In genomic region chr12:12600659-12601058, GRCh38 we compare ENCODE assay signal across 2 cellular contexts.
TF ChIP-seq lines count a peak whose summit lies in the region.

No MANE protein-coding gene starts in this region.

TF ChIP-seq in K562, 482 proteins besides CTCF, POLR2A, EP300 and RAD21 (continues in another document):
- TF ChIP-seq CXXC5 (CRISPR knock-in tag; IDR thresholded peaks at IDR 0.05) (peak; percentile 32; the same call in 1 of the 2 replicates), SMAD4 (CRISPR knock-in tag; conservative IDR thresholded peaks at IDR 0.05) (peak; percentile 38; the same call in 1 of the 2 replicates), ILK (tag; IDR thresholded peaks at IDR 0.05; ENCODE audit: borderline replicate concordance, low read depth) (no peak), CEBPB (tag; IDR thresholded peaks at IDR 0.05) (peak; percentile 83), MGA (IDR thresholded peaks at IDR 0.05) (peak; percentile 45), KDM1A (IDR thresholded peaks at IDR 0.05) (no peak), MYC (IDR thresholded peaks at IDR 0.05; ENCODE audit: low read depth, low read length) (0 out of 2 replicates have a peak, but pooled peaks have one; percentile 19), MYC (CRISPR knock-in tag; IDR thresholded peaks at IDR 0.05; ENCODE audit: borderline replicate concordance, low read depth) (no peak), L3MBTL2 (IDR thresholded peaks at IDR 0.05) (peak; percentile 39; the same call in 1 of the 2 replicates), TRIM24 (IDR thresholded peaks at IDR 0.05) (peak in 1 of 2 experiments; percentile 55; a peak in 2 of 4 replicates), NR2C1 (IDR thresholded peaks at IDR 0.05) (no peak), NR2C1 (tag; IDR thresholded peaks at IDR 0.05) (peak; percentile 69), DMBX1 (CRISPR knock-in tag; IDR thresholded peaks at IDR 0.05; ENCODE audit: borderline replicate concordance) (peak; percentile 37; the same call in 1 of the 2 replicates), KLF16 (IDR thresholded peaks at IDR 0.05) (no peak), PHF8 (IDR thresholded peaks at IDR 0.05; ENCODE audit: borderline replicate concordance, low read length) (no peak), SMARCC2 (IDR thresholded peaks at IDR 0.05; ENCODE audit: low read depth) (no peak)
- TF ChIP-seq, protein P1, sequence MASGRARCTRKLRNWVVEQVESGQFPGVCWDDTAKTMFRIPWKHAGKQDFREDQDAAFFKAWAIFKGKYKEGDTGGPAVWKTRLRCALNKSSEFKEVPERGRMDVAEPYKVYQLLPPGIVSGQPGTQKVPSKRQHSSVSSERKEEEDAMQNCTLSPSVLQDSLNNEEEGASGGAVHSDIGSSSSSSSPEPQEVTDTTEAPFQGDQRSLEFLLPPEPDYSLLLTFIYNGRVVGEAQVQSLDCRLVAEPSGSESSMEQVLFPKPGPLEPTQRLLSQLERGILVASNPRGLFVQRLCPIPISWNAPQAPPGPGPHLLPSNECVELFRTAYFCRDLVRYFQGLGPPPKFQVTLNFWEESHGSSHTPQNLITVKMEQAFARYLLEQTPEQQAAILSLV (tag; IDR thresholded peaks at IDR 0.05), result 0 out of 2 replicates have a peak, but pooled peaks have one; percentile 53

TF ChIP-seq in liver, 16 proteins besides CTCF, POLR2A, EP300 and RAD21:
- TF ChIP-seq RXRA (IDR thresholded peaks at IDR 0.05) (peak in 1 of 2 donors; percentile 16), YY1 (IDR thresholded peaks at IDR 0.05) (peak; percentile 48), ZBTB33 (IDR thresholded peaks at IDR 0.05) (no peak)
TF ChIP-seq in liver: peak in this region for 2.
